26 cellular contexts compared by ENCODE assay signal in genomic region chr11:48193876-48194275, GRCh38. TPM values are rescaled to one million over a fixed set of nuclear protein-coding genes. Genes with fewer than 3 reads are reported as not detected.
DNase-seq lines count a peak whose midpoint lies in the region; TF ChIP-seq lines count a peak whose summit lies in the region.
"Had no signal": no experiment of that assay in that cellular context is flagged by ENCODE, and none has a peak within 500 bp of the region (broad histone marks: within the 10 kb centered on the region; RNA-seq: fewer than 3 reads in every experiment).

No MANE protein-coding gene starts in this region.

- H3K4me3 Mint-ChIP-seq in activated T-cell treated with anti-CD3 and anti-CD28 coated beads, Interleukin-2, amount 50 U/mL, for 24 hours, result no peak overlapping the region
- H3K4me3 Mint-ChIP-seq: activated CD4-positive, alpha-beta T cell treated with anti-CD3 and anti-CD28 coated beads, Interleukin-2, amount 10 ng/mL, durations not matched to agents 7 days and 5 days; activated naive CD8-positive, alpha-beta T cell treated with anti-CD3 and anti-CD28 coated beads, Interleukin-2, amount 50 U/mL, for 24 hours; natural killer cell had no signal

- in situ Hi-C loops in Caki2 (cut with HindIII; ENCODE audit: low pct_unique_long_range_greater_than_20kb, low sequenced_read_pairs), result no loop called here

- H3K36me3 Mint-ChIP-seq in activated T-cell treated with anti-CD3 and anti-CD28 coated beads, Interleukin-2, amount 50 U/mL, for 24 hours (ENCODE audit: low read depth), result no peaks in the 10 kb centered on the region

- no peak overlapping the region for H3K27ac Mint-ChIP-seq in activated T-cell treated with anti-CD3 and anti-CD28 coated beads, Interleukin-2, amount 50 U/mL, for 24 hours
- H3K27ac Mint-ChIP-seq: activated CD4-positive, alpha-beta T cell treated with anti-CD3 and anti-CD28 coated beads, Interleukin-2, amount 10 ng/mL, durations not matched to agents 7 days and 5 days; activated naive CD8-positive, alpha-beta T cell treated with anti-CD3 and anti-CD28 coated beads, Interleukin-2, amount 50 U/mL, for 24 hours; activated T-helper 2 cell treated with anti-CD3 and anti-CD28 coated beads, Interferon-gamma antibody, Interleukin-2, Interleukin-4, amounts not matched to agents 10 μg/mL and 5 μg/mL and 100 μg/mL, durations not matched to agents 14 hours and 24 hours and 36 hours; natural killer cell had no signal

- H3K27me3 Mint-ChIP-seq in activated T-cell treated with anti-CD3 and anti-CD28 coated beads, Interleukin-2, amount 50 U/mL, for 24 hours, result peaks cover 40% of the 10 kb centered on the region

- H3K4me1 Mint-ChIP-seq in activated T-cell treated with anti-CD3 and anti-CD28 coated beads, Interleukin-2, amount 50 U/mL, for 24 hours (ENCODE audit: low read depth), result no peaks in the 10 kb centered on the region
- H3K4me1 Mint-ChIP-seq: natural killer cell had no signal

- peaks cover 12% of the 10 kb centered on the region for H3K9me3 Mint-ChIP-seq in activated T-cell treated with anti-CD3 and anti-CD28 coated beads, Interleukin-2, amount 50 U/mL, for 24 hours

- peak; percentile 19 for DNase-seq in Caki2 (ENCODE audit: low read depth)
- peak; percentile 85 for DNase-seq in NCI-H226
- peak; percentile 13 for DNase-seq in epithelial cell of esophagus (ENCODE audit: low read depth)
- DNase-seq in renal cortical epithelial cell (ENCODE audit: low read depth), result peak; percentile 24
- no peak for DNase-seq in activated T-cell treated with anti-CD3 and anti-CD28 coated beads, Interleukin-2, amount 50 U/mL, for 24 hours
- no peak for DNase-seq in mucosa of gallbladder (ENCODE audit: low spot score)
- no peak for DNase-seq in stimulated activated CD4-positive, alpha-beta T cell treated with anti-CD3 and anti-CD28 coated beads, Interleukin-4, amount 100 ng/mL, for 4 hours
- DNase-seq: activated CD4-positive, alpha-beta T cell treated with anti-CD3 and anti-CD28 coated beads, Interleukin-2, amount 10 ng/mL, durations not matched to agents 7 days and 5 days; activated naive CD8-positive, alpha-beta T cell treated with anti-CD3 and anti-CD28 coated beads, Interleukin-2, amount 50 U/mL, for 24 hours; BE2C; Caco-2; dermis blood vessel endothelial cell; left colon; natural killer cell; NCI-H2171 treated with DMSO at 0.1 percent for 48 hours; NCI-H69; SIG-M5; stimulated activated CD4-positive, alpha-beta T cell treated with anti-CD3 and anti-CD28 coated beads, Interleukin-1b, Interleukin-23, amount 100 ng/mL, for 48 hours; stimulated activated naive CD4-positive, alpha-beta T cell had no signal

- H3K4me3 ChIP-seq in epithelial cell of esophagus (ENCODE audit: low read length), result no peak overlapping the region
- H3K4me3 ChIP-seq: thoracic aorta had no signal

- TF ChIP-seq CTCF in epithelial cell of esophagus (IDR thresholded peaks at IDR 0.05; ENCODE audit: insufficient read depth, low read depth, low read length, missing control alignments), result no peak

RNA-seq across cellular contexts. Expression of gene OR4B1, which starts 22.7 kb away (rescaled TPM):
- not detected in 2 replicates for total RNA-seq in Caki2 (2014; rRNA removed; shearing (Covaris generic); ENCODE audit: low replicate concordance)
- total RNA-seq in renal cortical epithelial cell (not detected in 2 replicates), mucosa of gallbladder (not detected)
- total RNA-seq: activated CD4-positive, alpha-beta T cell treated with anti-CD3 and anti-CD28 coated beads, Interleukin-2, amount 10 ng/mL, durations not matched to agents 7 days and 5 days; activated T-helper 2 cell treated with anti-CD3 and anti-CD28 coated beads, Interferon-gamma antibody, Interleukin-2, Interleukin-4, amounts not matched to agents 10 μg/mL and 5 μg/mL and 100 μg/mL, durations not matched to agents 14 hours and 24 hours and 36 hours; Caco-2; Daoy; dermis blood vessel endothelial cell; left colon; mesenteric fat pad; natural killer cell; posterior vena cava; skeletal muscle tissue; T-helper 1 cell treated with Interleukin-12 subunit alpha and Interleukin-12 subunit beta and Interleukin-4 antibody, amounts not matched to agents 30 ng/mL and 1 ng/mL, for 36 hours; thoracic aorta had no signal

RNA-seq across cellular contexts. Expression of gene OR4X2, which starts 51.0 kb away (rescaled TPM):
- not detected in 2 replicates for total RNA-seq in Caki2 (2014; rRNA removed; shearing (Covaris generic); ENCODE audit: low replicate concordance)
- total RNA-seq in renal cortical epithelial cell (not detected in 2 replicates), mucosa of gallbladder (not detected)
- total RNA-seq: activated CD4-positive, alpha-beta T cell treated with anti-CD3 and anti-CD28 coated beads, Interleukin-2, amount 10 ng/mL, durations not matched to agents 7 days and 5 days; activated T-helper 2 cell treated with anti-CD3 and anti-CD28 coated beads, Interferon-gamma antibody, Interleukin-2, Interleukin-4, amounts not matched to agents 10 μg/mL and 5 μg/mL and 100 μg/mL, durations not matched to agents 14 hours and 24 hours and 36 hours; Caco-2; Daoy; dermis blood vessel endothelial cell; left colon; mesenteric fat pad; natural killer cell; posterior vena cava; skeletal muscle tissue; T-helper 1 cell treated with Interleukin-12 subunit alpha and Interleukin-12 subunit beta and Interleukin-4 antibody, amounts not matched to agents 30 ng/mL and 1 ng/mL, for 36 hours; thoracic aorta had no signal

Comparison
In these comparisons a context has a peak if more than half of its experiments do, and no peak if none do; other contexts are left out.
1. DNase-seq: peak in Caki2 (single experiment), NCI-H226 (single experiment), epithelial cell of esophagus (single experiment) and renal cortical epithelial cell (single experiment); none in activated T-cell treated with anti-CD3 and anti-CD28 coated beads, Interleukin-2, amount 50 U/mL, for 24 hours (single experiment), mucosa of gallbladder (single experiment) and stimulated activated CD4-positive, alpha-beta T cell treated with anti-CD3 and anti-CD28 coated beads, Interleukin-4, amount 100 ng/mL, for 4 hours (0 of 2).